Comparison of ENCODE assay signal across 8 cellular contexts in the genomic region with DNA sequence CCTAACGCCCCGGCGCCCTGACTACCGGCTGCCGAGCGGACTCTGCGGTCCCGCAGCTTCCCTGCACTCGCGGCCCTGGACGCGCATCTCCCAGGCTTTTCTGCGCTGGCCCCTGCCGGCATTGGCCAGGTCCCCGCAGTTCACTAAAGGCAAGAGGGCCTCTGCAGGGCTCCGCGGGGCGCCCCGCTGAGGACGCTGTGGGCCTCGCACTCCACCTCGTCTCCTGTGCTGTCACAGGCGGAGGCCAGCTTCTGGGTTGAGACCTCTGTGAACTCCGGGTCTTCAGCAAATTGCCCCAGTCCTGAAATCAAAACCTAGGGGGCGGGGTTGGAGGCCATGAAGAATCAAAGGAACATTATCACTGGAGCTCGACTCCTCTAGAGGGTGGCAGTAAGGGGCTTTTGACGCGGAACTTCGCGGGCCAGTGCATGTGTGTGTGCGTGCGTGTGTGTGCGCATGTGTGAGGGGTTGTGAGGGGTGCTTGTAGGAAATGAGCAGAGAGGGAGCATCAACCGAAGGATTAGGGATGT.
DNase-seq lines count a peak whose midpoint lies in the region; ATAC-seq lines count a peak whose summit lies in the region.

No MANE protein-coding gene starts in this region.

- intact Hi-C loops in left ventricle myocardium superior (cut with micrococcal nuclease) (no loop called here), sciatic nerve (cut with DNase I) (no loop called here)

- DNase-seq in activated gamma-delta T cell (lab: John Stamatoyannopoulos, UW) (peak; percentile 12), left ventricle myocardium superior (peak; percentile 66), sciatic nerve (ENCODE audit: low spot score) (peak; percentile 71), LoVo (ENCODE audit: low spot score) (no peak), SW480 (ENCODE audit: low spot score) (no peak)

- H3K4me1 ChIP-seq in ES-I3 (ENCODE audit: insufficient read depth, low read length), result peaks cover 8% of the 10 kb centered on the region

- ATAC-seq in HG02885 (IDR thresholded peaks at IDR 0.05; ENCODE audit: poor library complexity, unreplicated experiment) (peak; percentile 58), left ventricle myocardium superior (peak; percentile 75), sciatic nerve (peak; percentile 86), HG03025 (IDR thresholded peaks at IDR 0.05; ENCODE audit: low FRiP score, unreplicated experiment) (no peak)

- no peaks in the 10 kb centered on the region for H3K9me3 ChIP-seq in ES-I3 (ENCODE audit: control insufficient read depth, insufficient read depth, low read length)

- H3K36me3 ChIP-seq in ES-I3 (ENCODE audit: insufficient read depth, low read length), result no peaks in the 10 kb centered on the region

- peak overlapping the region; percentile 74 for H3K9ac ChIP-seq in ES-I3 (ENCODE audit: low read depth, low read length)

Comparison
In these comparisons a context has a peak if more than half of its experiments do, and no peak if none do; other contexts are left out.
1. DNase-seq: peak in activated gamma-delta T cell (single experiment), left ventricle myocardium superior (single experiment) and sciatic nerve (single experiment); none in LoVo (single experiment) and SW480 (single experiment).